In the genomic region with DNA sequence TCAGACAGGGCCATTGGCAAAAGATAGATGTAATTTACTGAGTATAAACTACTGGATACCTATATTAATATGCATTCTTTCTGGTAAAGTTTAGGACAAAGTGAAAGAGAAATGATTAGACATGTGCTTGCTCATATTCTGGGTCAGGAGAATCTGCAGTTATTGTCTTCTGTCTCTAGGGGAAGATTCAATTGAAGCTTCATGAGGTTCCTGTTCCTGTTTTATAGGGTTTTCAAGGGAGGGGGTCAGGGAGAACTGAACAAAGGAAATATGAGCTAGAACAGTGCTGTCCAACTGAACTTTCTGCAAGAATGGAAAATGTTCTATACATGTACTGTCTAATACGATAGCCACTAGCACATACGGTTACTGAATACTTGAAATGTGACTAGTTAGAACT, we compare ENCODE assay signal across 1 cellular context.
TF ChIP-seq lines count a peak whose summit lies in the region.

No MANE protein-coding gene starts in this region.

TF ChIP-seq in HCT116, 20 proteins besides CTCF, POLR2A, EP300 and RAD21 (continued from another document):
- TF ChIP-seq, protein P1, sequence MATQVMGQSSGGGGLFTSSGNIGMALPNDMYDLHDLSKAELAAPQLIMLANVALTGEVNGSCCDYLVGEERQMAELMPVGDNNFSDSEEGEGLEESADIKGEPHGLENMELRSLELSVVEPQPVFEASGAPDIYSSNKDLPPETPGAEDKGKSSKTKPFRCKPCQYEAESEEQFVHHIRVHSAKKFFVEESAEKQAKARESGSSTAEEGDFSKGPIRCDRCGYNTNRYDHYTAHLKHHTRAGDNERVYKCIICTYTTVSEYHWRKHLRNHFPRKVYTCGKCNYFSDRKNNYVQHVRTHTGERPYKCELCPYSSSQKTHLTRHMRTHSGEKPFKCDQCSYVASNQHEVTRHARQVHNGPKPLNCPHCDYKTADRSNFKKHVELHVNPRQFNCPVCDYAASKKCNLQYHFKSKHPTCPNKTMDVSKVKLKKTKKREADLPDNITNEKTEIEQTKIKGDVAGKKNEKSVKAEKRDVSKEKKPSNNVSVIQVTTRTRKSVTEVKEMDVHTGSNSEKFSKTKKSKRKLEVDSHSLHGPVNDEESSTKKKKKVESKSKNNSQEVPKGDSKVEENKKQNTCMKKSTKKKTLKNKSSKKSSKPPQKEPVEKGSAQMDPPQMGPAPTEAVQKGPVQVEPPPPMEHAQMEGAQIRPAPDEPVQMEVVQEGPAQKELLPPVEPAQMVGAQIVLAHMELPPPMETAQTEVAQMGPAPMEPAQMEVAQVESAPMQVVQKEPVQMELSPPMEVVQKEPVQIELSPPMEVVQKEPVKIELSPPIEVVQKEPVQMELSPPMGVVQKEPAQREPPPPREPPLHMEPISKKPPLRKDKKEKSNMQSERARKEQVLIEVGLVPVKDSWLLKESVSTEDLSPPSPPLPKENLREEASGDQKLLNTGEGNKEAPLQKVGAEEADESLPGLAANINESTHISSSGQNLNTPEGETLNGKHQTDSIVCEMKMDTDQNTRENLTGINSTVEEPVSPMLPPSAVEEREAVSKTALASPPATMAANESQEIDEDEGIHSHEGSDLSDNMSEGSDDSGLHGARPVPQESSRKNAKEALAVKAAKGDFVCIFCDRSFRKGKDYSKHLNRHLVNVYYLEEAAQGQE (IDR thresholded peaks at IDR 0.05; ENCODE audit: low read depth) = no peak
- TF ChIP-seq EGR1 (IDR thresholded peaks at IDR 0.05; ENCODE audit: low read depth) = no peak
- no peak for TF ChIP-seq CBX3 (IDR thresholded peaks at IDR 0.05; ENCODE audit: low read depth)
- TF ChIP-seq ELF1 (IDR thresholded peaks at IDR 0.05; ENCODE audit: borderline replicate concordance, low read depth) = no peak
- no peak for TF ChIP-seq YY1 (IDR thresholded peaks at IDR 0.05; ENCODE audit: extremely low read depth, insufficient replicate concordance, low read depth, low read length)
- TF ChIP-seq EZH2 (IDR thresholded peaks at IDR 0.05) = no peak
- TF ChIP-seq POLR2AphosphoS5 (IDR thresholded peaks at IDR 0.05; ENCODE audit: low read depth, low read length) = no peak
- no peak for TF ChIP-seq ZFX (IDR thresholded peaks at IDR 0.05)
- no peak for TF ChIP-seq CEBPB (IDR thresholded peaks at IDR 0.05; ENCODE audit: low read depth)
